1 cellular context compared by ENCODE assay signal in the genomic region with DNA sequence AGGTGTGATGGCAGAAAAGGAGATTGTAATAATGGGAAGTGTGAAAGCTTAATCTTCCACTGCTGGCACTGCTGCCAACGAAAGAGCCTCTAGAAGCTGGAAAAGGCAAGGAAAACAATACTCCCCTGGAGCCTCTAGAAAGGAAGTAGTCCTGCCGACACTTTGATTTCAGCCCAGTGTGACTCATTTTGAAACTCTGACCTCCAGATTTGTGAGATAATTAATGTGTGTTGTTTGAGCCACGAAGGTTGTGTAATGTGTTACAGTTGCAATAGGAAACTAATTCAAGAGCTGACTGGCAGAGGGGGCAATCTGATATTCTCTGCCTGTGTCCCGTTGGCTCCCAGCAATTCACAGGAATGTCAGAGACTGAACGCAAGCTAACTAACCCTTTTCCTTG.
TF ChIP-seq lines count a peak whose summit lies in the region.

No MANE protein-coding gene starts in this region.

TF ChIP-seq in HepG2, 621 proteins besides CTCF, POLR2A, EP300 and RAD21 (continued from another document and continues in another):
- TF ChIP-seq, protein P1, sequence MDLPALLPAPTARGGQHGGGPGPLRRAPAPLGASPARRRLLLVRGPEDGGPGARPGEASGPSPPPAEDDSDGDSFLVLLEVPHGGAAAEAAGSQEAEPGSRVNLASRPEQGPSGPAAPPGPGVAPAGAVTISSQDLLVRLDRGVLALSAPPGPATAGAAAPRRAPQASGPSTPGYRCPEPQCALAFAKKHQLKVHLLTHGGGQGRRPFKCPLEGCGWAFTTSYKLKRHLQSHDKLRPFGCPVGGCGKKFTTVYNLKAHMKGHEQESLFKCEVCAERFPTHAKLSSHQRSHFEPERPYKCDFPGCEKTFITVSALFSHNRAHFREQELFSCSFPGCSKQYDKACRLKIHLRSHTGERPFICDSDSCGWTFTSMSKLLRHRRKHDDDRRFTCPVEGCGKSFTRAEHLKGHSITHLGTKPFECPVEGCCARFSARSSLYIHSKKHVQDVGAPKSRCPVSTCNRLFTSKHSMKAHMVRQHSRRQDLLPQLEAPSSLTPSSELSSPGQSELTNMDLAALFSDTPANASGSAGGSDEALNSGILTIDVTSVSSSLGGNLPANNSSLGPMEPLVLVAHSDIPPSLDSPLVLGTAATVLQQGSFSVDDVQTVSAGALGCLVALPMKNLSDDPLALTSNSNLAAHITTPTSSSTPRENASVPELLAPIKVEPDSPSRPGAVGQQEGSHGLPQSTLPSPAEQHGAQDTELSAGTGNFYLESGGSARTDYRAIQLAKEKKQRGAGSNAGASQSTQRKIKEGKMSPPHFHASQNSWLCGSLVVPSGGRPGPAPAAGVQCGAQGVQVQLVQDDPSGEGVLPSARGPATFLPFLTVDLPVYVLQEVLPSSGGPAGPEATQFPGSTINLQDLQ (CRISPR knock-in tag; IDR thresholded peaks at IDR 0.05), result no peak
- TF ChIP-seq DNMT3B (CRISPR knock-in tag; conservative IDR thresholded peaks at IDR 0.05), result no peak
- TF ChIP-seq, protein P2, sequence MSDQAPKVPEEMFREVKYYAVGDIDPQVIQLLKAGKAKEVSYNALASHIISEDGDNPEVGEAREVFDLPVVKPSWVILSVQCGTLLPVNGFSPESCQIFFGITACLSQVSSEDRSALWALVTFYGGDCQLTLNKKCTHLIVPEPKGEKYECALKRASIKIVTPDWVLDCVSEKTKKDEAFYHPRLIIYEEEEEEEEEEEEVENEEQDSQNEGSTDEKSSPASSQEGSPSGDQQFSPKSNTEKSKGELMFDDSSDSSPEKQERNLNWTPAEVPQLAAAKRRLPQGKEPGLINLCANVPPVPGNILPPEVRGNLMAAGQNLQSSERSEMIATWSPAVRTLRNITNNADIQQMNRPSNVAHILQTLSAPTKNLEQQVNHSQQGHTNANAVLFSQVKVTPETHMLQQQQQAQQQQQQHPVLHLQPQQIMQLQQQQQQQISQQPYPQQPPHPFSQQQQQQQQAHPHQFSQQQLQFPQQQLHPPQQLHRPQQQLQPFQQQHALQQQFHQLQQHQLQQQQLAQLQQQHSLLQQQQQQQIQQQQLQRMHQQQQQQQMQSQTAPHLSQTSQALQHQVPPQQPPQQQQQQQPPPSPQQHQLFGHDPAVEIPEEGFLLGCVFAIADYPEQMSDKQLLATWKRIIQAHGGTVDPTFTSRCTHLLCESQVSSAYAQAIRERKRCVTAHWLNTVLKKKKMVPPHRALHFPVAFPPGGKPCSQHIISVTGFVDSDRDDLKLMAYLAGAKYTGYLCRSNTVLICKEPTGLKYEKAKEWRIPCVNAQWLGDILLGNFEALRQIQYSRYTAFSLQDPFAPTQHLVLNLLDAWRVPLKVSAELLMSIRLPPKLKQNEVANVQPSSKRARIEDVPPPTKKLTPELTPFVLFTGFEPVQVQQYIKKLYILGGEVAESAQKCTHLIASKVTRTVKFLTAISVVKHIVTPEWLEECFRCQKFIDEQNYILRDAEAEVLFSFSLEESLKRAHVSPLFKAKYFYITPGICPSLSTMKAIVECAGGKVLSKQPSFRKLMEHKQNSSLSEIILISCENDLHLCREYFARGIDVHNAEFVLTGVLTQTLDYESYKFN (CRISPR knock-in tag; conservative IDR thresholded peaks at IDR 0.05), result peak; percentile 64
- TF ChIP-seq ZBTB21 (CRISPR knock-in tag; IDR thresholded peaks at IDR 0.05), result no peak
- TF ChIP-seq MIXL1 (CRISPR knock-in tag; IDR thresholded peaks at IDR 0.05), result peak; percentile 98
- TF ChIP-seq, protein P3, sequence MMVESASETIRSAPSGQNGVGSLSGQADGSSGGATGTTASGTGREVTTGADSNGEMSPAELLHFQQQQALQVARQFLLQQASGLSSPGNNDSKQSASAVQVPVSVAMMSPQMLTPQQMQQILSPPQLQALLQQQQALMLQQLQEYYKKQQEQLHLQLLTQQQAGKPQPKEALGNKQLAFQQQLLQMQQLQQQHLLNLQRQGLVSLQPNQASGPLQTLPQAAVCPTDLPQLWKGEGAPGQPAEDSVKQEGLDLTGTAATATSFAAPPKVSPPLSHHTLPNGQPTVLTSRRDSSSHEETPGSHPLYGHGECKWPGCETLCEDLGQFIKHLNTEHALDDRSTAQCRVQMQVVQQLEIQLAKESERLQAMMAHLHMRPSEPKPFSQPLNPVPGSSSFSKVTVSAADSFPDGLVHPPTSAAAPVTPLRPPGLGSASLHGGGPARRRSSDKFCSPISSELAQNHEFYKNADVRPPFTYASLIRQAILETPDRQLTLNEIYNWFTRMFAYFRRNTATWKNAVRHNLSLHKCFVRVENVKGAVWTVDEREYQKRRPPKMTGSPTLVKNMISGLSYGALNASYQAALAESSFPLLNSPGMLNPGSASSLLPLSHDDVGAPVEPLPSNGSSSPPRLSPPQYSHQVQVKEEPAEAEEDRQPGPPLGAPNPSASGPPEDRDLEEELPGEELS (CRISPR knock-in tag; IDR thresholded peaks at IDR 0.05), result peak; percentile 71
- no peak for TF ChIP-seq NFKB2 (CRISPR knock-in tag; IDR thresholded peaks at IDR 0.05; ENCODE audit: borderline replicate concordance)
- TF ChIP-seq, protein P4, sequence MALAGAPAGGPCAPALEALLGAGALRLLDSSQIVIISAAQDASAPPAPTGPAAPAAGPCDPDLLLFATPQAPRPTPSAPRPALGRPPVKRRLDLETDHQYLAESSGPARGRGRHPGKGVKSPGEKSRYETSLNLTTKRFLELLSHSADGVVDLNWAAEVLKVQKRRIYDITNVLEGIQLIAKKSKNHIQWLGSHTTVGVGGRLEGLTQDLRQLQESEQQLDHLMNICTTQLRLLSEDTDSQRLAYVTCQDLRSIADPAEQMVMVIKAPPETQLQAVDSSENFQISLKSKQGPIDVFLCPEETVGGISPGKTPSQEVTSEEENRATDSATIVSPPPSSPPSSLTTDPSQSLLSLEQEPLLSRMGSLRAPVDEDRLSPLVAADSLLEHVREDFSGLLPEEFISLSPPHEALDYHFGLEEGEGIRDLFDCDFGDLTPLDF (CRISPR knock-in tag; IDR thresholded peaks at IDR 0.05), result no peak
- TF ChIP-seq ZBTB38 (CRISPR knock-in tag; IDR thresholded peaks at IDR 0.05), result no peak
- 0 out of 2 replicates have a peak, but pooled peaks have one; percentile 50 for TF ChIP-seq NFKBIZ (CRISPR knock-in tag; IDR thresholded peaks at IDR 0.05)
- TF ChIP-seq, protein P5, sequence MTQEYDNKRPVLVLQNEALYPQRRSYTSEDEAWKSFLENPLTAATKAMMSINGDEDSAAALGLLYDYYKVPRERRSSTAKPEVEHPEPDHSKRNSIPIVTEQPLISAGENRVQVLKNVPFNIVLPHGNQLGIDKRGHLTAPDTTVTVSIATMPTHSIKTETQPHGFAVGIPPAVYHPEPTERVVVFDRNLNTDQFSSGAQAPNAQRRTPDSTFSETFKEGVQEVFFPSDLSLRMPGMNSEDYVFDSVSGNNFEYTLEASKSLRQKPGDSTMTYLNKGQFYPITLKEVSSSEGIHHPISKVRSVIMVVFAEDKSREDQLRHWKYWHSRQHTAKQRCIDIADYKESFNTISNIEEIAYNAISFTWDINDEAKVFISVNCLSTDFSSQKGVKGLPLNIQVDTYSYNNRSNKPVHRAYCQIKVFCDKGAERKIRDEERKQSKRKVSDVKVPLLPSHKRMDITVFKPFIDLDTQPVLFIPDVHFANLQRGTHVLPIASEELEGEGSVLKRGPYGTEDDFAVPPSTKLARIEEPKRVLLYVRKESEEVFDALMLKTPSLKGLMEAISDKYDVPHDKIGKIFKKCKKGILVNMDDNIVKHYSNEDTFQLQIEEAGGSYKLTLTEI (CRISPR knock-in tag; conservative IDR thresholded peaks at IDR 0.05), result no peak
- TF ChIP-seq, protein P6, sequence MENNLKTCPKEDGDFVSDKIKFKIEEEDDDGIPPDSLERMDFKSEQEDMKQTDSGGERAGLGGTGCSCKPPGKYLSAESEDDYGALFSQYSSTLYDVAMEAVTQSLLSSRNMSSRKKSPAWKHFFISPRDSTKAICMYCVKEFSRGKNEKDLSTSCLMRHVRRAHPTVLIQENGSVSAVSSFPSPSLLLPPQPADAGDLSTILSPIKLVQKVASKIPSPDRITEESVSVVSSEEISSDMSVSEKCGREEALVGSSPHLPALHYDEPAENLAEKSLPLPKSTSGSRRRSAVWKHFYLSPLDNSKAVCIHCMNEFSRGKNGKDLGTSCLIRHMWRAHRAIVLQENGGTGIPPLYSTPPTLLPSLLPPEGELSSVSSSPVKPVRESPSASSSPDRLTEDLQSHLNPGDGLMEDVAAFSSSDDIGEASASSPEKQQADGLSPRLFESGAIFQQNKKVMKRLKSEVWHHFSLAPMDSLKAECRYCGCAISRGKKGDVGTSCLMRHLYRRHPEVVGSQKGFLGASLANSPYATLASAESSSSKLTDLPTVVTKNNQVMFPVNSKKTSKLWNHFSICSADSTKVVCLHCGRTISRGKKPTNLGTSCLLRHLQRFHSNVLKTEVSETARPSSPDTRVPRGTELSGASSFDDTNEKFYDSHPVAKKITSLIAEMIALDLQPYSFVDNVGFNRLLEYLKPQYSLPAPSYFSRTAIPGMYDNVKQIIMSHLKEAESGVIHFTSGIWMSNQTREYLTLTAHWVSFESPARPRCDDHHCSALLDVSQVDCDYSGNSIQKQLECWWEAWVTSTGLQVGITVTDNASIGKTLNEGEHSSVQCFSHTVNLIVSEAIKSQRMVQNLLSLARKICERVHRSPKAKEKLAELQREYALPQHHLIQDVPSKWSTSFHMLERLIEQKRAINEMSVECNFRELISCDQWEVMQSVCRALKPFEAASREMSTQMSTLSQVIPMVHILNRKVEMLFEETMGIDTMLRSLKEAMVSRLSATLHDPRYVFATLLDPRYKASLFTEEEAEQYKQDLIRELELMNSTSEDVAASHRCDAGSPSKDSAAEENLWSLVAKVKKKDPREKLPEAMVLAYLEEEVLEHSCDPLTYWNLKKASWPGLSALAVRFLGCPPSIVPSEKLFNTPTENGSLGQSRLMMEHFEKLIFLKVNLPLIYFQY (CRISPR knock-in tag; IDR thresholded peaks at IDR 0.05; ENCODE audit: borderline replicate concordance), result 0 out of 2 replicates have a peak, but pooled peaks have one; percentile 21
- TF ChIP-seq, protein P7, sequence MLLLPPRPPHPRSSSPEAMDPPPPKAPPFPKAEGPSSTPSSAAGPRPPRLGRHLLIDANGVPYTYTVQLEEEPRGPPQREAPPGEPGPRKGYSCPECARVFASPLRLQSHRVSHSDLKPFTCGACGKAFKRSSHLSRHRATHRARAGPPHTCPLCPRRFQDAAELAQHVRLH (CRISPR knock-in tag; IDR thresholded peaks at IDR 0.05; ENCODE audit: borderline replicate concordance, low read depth), result no peak
- TF ChIP-seq ERF (CRISPR knock-in tag; IDR thresholded peaks at IDR 0.05), result 0 out of 2 replicates have a peak, but pooled peaks have one; percentile 25
- peak; percentile 94 for TF ChIP-seq ZNF7 (CRISPR knock-in tag; IDR thresholded peaks at IDR 0.05)
- no peak for TF ChIP-seq ZNF737 (CRISPR knock-in tag; IDR thresholded peaks at IDR 0.05; ENCODE audit: borderline replicate concordance)
- TF ChIP-seq HNF4G (IDR thresholded peaks at IDR 0.05; ENCODE audit: borderline replicate concordance, low read depth, low read length), result peak; percentile 42; the same call in 1 of the 2 replicates
- no peak for TF ChIP-seq HNF4G (CRISPR knock-in tag; IDR thresholded peaks at IDR 0.05; ENCODE audit: borderline replicate concordance, low read depth)
- peak; percentile 85 for TF ChIP-seq CEBPG (CRISPR knock-in tag; IDR thresholded peaks at IDR 0.05)
- TF ChIP-seq ZNF720 (CRISPR knock-in tag; IDR thresholded peaks at IDR 0.05), result no peak
- TF ChIP-seq, protein P8, sequence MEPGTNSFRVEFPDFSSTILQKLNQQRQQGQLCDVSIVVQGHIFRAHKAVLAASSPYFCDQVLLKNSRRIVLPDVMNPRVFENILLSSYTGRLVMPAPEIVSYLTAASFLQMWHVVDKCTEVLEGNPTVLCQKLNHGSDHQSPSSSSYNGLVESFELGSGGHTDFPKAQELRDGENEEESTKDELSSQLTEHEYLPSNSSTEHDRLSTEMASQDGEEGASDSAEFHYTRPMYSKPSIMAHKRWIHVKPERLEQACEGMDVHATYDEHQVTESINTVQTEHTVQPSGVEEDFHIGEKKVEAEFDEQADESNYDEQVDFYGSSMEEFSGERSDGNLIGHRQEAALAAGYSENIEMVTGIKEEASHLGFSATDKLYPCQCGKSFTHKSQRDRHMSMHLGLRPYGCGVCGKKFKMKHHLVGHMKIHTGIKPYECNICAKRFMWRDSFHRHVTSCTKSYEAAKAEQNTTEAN (CRISPR knock-in tag; conservative IDR thresholded peaks at IDR 0.05), result 0 out of 2 replicates have a peak, but pooled peaks have one; percentile 43
- no peak for TF ChIP-seq ZNF33B (CRISPR knock-in tag; IDR thresholded peaks at IDR 0.05)
- TF ChIP-seq, protein P9, sequence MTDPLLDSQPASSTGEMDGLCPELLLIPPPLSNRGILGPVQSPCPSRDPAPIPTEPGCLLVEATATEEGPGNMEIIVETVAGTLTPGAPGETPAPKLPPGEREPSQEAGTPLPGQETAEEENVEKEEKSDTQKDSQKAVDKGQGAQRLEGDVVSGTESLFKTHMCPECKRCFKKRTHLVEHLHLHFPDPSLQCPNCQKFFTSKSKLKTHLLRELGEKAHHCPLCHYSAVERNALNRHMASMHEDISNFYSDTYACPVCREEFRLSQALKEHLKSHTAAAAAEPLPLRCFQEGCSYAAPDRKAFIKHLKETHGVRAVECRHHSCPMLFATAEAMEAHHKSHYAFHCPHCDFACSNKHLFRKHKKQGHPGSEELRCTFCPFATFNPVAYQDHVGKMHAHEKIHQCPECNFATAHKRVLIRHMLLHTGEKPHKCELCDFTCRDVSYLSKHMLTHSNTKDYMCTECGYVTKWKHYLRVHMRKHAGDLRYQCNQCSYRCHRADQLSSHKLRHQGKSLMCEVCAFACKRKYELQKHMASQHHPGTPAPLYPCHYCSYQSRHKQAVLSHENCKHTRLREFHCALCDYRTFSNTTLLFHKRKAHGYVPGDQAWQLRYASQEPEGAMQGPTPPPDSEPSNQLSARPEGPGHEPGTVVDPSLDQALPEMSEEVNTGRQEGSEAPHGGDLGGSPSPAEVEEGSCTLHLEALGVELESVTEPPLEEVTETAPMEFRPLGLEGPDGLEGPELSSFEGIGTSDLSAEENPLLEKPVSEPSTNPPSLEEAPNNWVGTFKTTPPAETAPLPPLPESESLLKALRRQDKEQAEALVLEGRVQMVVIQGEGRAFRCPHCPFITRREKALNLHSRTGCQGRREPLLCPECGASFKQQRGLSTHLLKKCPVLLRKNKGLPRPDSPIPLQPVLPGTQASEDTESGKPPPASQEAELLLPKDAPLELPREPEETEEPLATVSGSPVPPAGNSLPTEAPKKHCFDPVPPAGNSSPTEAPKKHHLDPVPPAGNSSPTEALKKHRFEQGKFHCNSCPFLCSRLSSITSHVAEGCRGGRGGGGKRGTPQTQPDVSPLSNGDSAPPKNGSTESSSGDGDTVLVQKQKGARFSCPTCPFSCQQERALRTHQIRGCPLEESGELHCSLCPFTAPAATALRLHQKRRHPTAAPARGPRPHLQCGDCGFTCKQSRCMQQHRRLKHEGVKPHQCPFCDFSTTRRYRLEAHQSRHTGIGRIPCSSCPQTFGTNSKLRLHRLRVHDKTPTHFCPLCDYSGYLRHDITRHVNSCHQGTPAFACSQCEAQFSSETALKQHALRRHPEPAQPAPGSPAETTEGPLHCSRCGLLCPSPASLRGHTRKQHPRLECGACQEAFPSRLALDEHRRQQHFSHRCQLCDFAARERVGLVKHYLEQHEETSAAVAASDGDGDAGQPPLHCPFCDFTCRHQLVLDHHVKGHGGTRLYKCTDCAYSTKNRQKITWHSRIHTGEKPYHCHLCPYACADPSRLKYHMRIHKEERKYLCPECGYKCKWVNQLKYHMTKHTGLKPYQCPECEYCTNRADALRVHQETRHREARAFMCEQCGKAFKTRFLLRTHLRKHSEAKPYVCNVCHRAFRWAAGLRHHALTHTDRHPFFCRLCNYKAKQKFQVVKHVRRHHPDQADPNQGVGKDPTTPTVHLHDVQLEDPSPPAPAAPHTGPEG (CRISPR knock-in tag; IDR thresholded peaks at IDR 0.05), result no peak
- no peak for TF ChIP-seq ELF1 (CRISPR knock-in tag; IDR thresholded peaks at IDR 0.05)
- peak; percentile 79 for TF ChIP-seq GATAD2A (CRISPR knock-in tag; IDR thresholded peaks at IDR 0.05)
- TF ChIP-seq PHF20 (CRISPR knock-in tag; IDR thresholded peaks at IDR 0.05), result no peak
- TF ChIP-seq TEAD2 (CRISPR knock-in tag; IDR thresholded peaks at IDR 0.05), result no peak
- no peak for TF ChIP-seq TCF7L2 (IDR thresholded peaks at IDR 0.05; ENCODE audit: low read depth, low read length)
- no peak for TF ChIP-seq PCBP2 (optimal IDR thresholded peaks at IDR 0.05; ENCODE audit: low read depth, low read length, poor library complexity, severe bottlenecking)
- TF ChIP-seq DMAP1 (CRISPR knock-in tag; IDR thresholded peaks at IDR 0.05), result no peak
- no peak; the same call in 1 of the 2 replicates for TF ChIP-seq KAT8 (CRISPR knock-in tag; IDR thresholded peaks at IDR 0.05)
